Comparison of ENCODE assay signal across 12 cellular contexts in the genomic region with DNA sequence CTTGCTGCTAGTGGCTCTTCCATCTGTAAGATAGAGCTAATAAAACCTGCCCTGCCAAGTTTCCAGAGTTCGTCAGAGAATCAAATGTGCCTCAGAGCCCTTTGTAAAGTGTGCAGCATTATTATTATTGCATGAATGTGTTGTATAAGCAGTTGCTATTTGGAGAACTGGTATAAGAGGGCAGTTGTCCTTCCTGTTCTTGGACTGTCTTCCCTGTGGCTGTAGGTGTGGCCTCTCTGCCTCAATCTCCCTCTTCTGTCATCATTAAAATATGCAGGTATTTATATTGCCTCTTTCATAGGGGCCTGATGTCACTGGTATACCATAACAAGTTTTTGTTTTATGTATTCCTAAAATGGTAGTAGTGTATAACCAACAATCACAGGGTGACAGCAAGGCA. TPM values are rescaled to one million over a fixed set of nuclear protein-coding genes. Genes with fewer than 3 reads are reported as not detected.
A peak's percentile ranks its signal among the peaks of the same experiment; 100 is the strongest.
DNase-seq lines count a peak whose midpoint lies in the region; FAIRE-seq and TF ChIP-seq lines count a peak whose summit lies in the region.
"Had no signal": no experiment of that assay in that cellular context is flagged by ENCODE, and none has a peak within 500 bp of the region (broad histone marks: within the 10 kb centered on the region; RNA-seq: fewer than 3 reads in every experiment).

No MANE protein-coding gene starts in this region.

- intact Hi-C loops in activated CD4-positive, alpha-beta T cell treated with anti-CD3 and anti-CD28 coated beads, Interleukin-2, amount 10 ng/mL, durations not matched to agents 24 days and 14 days (cut with micrococcal nuclease) = loop anchor here (10.0 kb wide), 1 partner anchor 367 kb away; no protein-coding TSS in a partner anchor
- intact Hi-C loops in OCI-LY7 (cut with micrococcal nuclease; ENCODE audit: unreplicated experiment) = no loop called here
- intact Hi-C loops in dendritic cell treated with granulocyte-macrophage colony-stimulating factor and Interleukin-4, amounts not matched to agents 40 ng/mL and 50 ng/mL, for 4 days (cut with micrococcal nuclease) = no loop called here

- H3K79me2 ChIP-seq in OCI-LY7 (ENCODE audit: insufficient read depth, low read depth, low read length) = peaks cover 31% of the 10 kb centered on the region; the same call in 1 of the 2 replicates
- H3K79me2 ChIP-seq in smooth muscle cell (ENCODE audit: low read depth) = peaks cover 11% of the 10 kb centered on the region

- H3K4me1 Mint-ChIP-seq in activated CD4-positive, alpha-beta T cell treated with anti-CD3 and anti-CD28 coated beads, Interleukin-2, amount 10 ng/mL, durations not matched to agents 24 days and 14 days = peaks cover 65% of the 10 kb centered on the region
- H3K4me1 Mint-ChIP-seq in dendritic cell treated with granulocyte-macrophage colony-stimulating factor and Interleukin-4, amounts not matched to agents 40 ng/mL and 50 ng/mL, for 4 days (ENCODE audit: low read depth) = peaks cover 45% of the 10 kb centered on the region

- CTCF ChIA-PET in OCI-LY7 (lab: Charles Lee; ENCODE audit: unreplicated experiment) = no interaction called here

- H3K36me3 ChIP-seq in OCI-LY7 (ENCODE audit: insufficient read depth, low read length) = no peaks in the 10 kb centered on the region; the same call in 1 of the 2 replicates
- H3K36me3 ChIP-seq in smooth muscle cell (ENCODE audit: low read depth) = no peaks in the 10 kb centered on the region

- no peaks in the 10 kb centered on the region for H3K36me3 Mint-ChIP-seq in activated CD4-positive, alpha-beta T cell treated with anti-CD3 and anti-CD28 coated beads, Interleukin-2, amount 10 ng/mL, durations not matched to agents 24 days and 14 days (ENCODE audit: low read depth)
- no peaks in the 10 kb centered on the region for H3K36me3 Mint-ChIP-seq in dendritic cell treated with granulocyte-macrophage colony-stimulating factor and Interleukin-4, amounts not matched to agents 40 ng/mL and 50 ng/mL, for 4 days (ENCODE audit: low read depth)

- peak overlapping the region; percentile 86 for H3K27ac Mint-ChIP-seq in activated CD4-positive, alpha-beta T cell treated with anti-CD3 and anti-CD28 coated beads, Interleukin-2, amount 10 ng/mL, durations not matched to agents 24 days and 14 days
- H3K27ac Mint-ChIP-seq in dendritic cell treated with granulocyte-macrophage colony-stimulating factor and Interleukin-4, amounts not matched to agents 40 ng/mL and 50 ng/mL, for 4 days = peak overlapping the region; percentile 77

- H3K4me2 ChIP-seq in OCI-LY7 (ENCODE audit: low read length) (peak overlapping the region; percentile 85), smooth muscle cell (no peak overlapping the region)

- no TSS peak for BruUV-seq in OCI-LY7 (replicated peaks; lab: Mats Ljungman, UMichigan)

- TF ChIP-seq CTCF in OCI-LY7 (conservative IDR thresholded peaks at IDR 0.05; ENCODE audit: low read length) (no peak), smooth muscle cell (IDR thresholded peaks at IDR 0.05; ENCODE audit: borderline replicate concordance, insufficient read depth, poor library complexity, severe bottlenecking) (no peak)

- WGBS in smooth muscle cell (ENCODE audit: low lambda C conversion rate) = 50% methylated on average over 1 of the region's 1 CpG

- no peaks in the 10 kb centered on the region for H3K9me2 ChIP-seq in OCI-LY7 (ENCODE audit: insufficient read depth, low read length)

- H2AFZ ChIP-seq in OCI-LY7 (ENCODE audit: low read length) (no peak overlapping the region), smooth muscle cell (ENCODE audit: low read depth) (no peak overlapping the region)

- DNase-seq in activated CD4-positive, alpha-beta T cell treated with anti-CD3 and anti-CD28 coated beads, Interleukin-2, amount 10 ng/mL, durations not matched to agents 24 days and 14 days = no peak
- no peak for DNase-seq in activated CD4-positive, alpha-beta T cell treated with anti-CD3 and anti-CD28 coated beads for 1 hour
- DNase-seq in OCI-LY7 (ENCODE audit: low spot score) (no peak), smooth muscle cell (lab: John Stamatoyannopoulos, UW; ENCODE audit: unreplicated experiment) (no peak), KBM-7 (no peak), frontal cortex (ENCODE audit: low spot score in 2 of 2) (no peak), EL (no peak)
- DNase-seq: activated CD8-positive, alpha-beta memory T cell treated with anti-CD3 and anti-CD28 coated beads, Interleukin-2, amount 50 U/mL, for 48 hours; islet precursor cell; NCI-H1417 treated with DMSO at 0.1 percent for 48 hours; stimulated activated CD4-positive, alpha-beta T cell treated with anti-CD3 and anti-CD28 coated beads, Interleukin-2, amount 100 ng/mL, for 48 hours had no signal

- no peak for FAIRE-seq in frontal cortex (lab: Jason Lieb, UNC)

- in situ Hi-C loops in KBM-7 (cut with MboI; ENCODE audit: low pct_unique_long_range_greater_than_20kb, low sequenced_read_pairs) = no loop called here

- no peaks in the 10 kb centered on the region for H3F3A ChIP-seq in smooth muscle cell (ENCODE audit: low read depth)

- H4K20me1 ChIP-seq in OCI-LY7 (ENCODE audit: insufficient read depth, low read length) (no peaks in the 10 kb centered on the region), smooth muscle cell (ENCODE audit: low read depth) (no peaks in the 10 kb centered on the region)

- H3K27ac ChIP-seq in OCI-LY7 (ENCODE audit: low read depth, low read length, poor library complexity, severe bottlenecking) (peak overlapping the region; percentile 35), smooth muscle cell (ENCODE audit: low read depth) (peak overlapping the region; percentile 53)

- no peak overlapping the region for H3K9ac ChIP-seq in smooth muscle cell (ENCODE audit: low read depth)

- H3K4me3 ChIP-seq in OCI-LY7 (ENCODE audit: low read depth, low read length, poor library complexity, severe bottlenecking) = peak overlapping the region; percentile 84
- H3K4me3 ChIP-seq in smooth muscle cell = no peak overlapping the region

- H3K27me3 Mint-ChIP-seq in activated CD4-positive, alpha-beta T cell treated with anti-CD3 and anti-CD28 coated beads, Interleukin-2, amount 10 ng/mL, durations not matched to agents 24 days and 14 days = no peaks in the 10 kb centered on the region
- H3K27me3 Mint-ChIP-seq in dendritic cell treated with granulocyte-macrophage colony-stimulating factor and Interleukin-4, amounts not matched to agents 40 ng/mL and 50 ng/mL, for 4 days = no peaks in the 10 kb centered on the region

- H3K4me3 Mint-ChIP-seq in activated CD4-positive, alpha-beta T cell treated with anti-CD3 and anti-CD28 coated beads, Interleukin-2, amount 10 ng/mL, durations not matched to agents 24 days and 14 days = peak overlapping the region; percentile 83
- peak overlapping the region; percentile 39 for H3K4me3 Mint-ChIP-seq in dendritic cell treated with granulocyte-macrophage colony-stimulating factor and Interleukin-4, amounts not matched to agents 40 ng/mL and 50 ng/mL, for 4 days

- no peaks in the 10 kb centered on the region for H3K27me3 ChIP-seq in smooth muscle cell (ENCODE audit: low read depth)

- H3K4me1 ChIP-seq in OCI-LY7 (ENCODE audit: insufficient read depth, low read length, poor library complexity, severe bottlenecking) (peaks cover 69% of the 10 kb centered on the region), smooth muscle cell (ENCODE audit: low read depth) (no peaks in the 10 kb centered on the region)

- POLR2A ChIA-PET in OCI-LY7 (lab: Charles Lee) = interaction anchor here (0.7 to 1.9 kb wide), 2 partner anchors 70 to 131 kb away, joined by 3 to 5 read pairs; no protein-coding TSS in a partner anchor

- no peaks in the 10 kb centered on the region for H3K9me3 ChIP-seq in OCI-LY7 (ENCODE audit: low read length)
- H3K9me3 ChIP-seq in smooth muscle cell (replicated peaks; ENCODE audit: low read depth) = no peaks in the 10 kb centered on the region

- H3K9me3 Mint-ChIP-seq in activated CD4-positive, alpha-beta T cell treated with anti-CD3 and anti-CD28 coated beads, Interleukin-2, amount 10 ng/mL, durations not matched to agents 24 days and 14 days = no peaks in the 10 kb centered on the region
- H3K9me3 Mint-ChIP-seq in dendritic cell treated with granulocyte-macrophage colony-stimulating factor and Interleukin-4, amounts not matched to agents 40 ng/mL and 50 ng/mL, for 4 days = no peaks in the 10 kb centered on the region

RNA-seq across cellular contexts. Expression of a gene that starts 3.8 kb away (rescaled TPM):
- 18.2 and 23.7 TPM in 2 replicates for total RNA-seq in activated CD4-positive, alpha-beta T cell treated with anti-CD3 and anti-CD28 coated beads, Interleukin-2, amount 10 ng/mL, durations not matched to agents 24 days and 14 days
- total RNA-seq in OCI-LY7 (2014; rRNA removed; shearing (Covaris generic)) = 4.0 and 6.0 TPM in 2 replicates
- total RNA-seq in OCI-LY7 (2022) (19.7 and 22.9 TPM in 2 replicates), smooth muscle cell (10.1 and 12.9 TPM in 2 replicates), frontal cortex (10.2 TPM)
- 4.5 and 5.1 TPM in 2 replicates for polyA plus RNA-seq in smooth muscle cell
